In genomic region chr6:82413868-82414267, GRCh38 we compare ENCODE assay signal across 36 cellular contexts. TPM values are rescaled to one million over a fixed set of nuclear protein-coding genes. Genes with fewer than 3 reads are reported as not detected.
"Had no signal": no experiment of that assay in that cellular context is flagged by ENCODE, and none has a peak within 500 bp of the region (broad histone marks: within the 10 kb centered on the region; RNA-seq: fewer than 3 reads in every experiment).

No MANE protein-coding gene starts in this region.

- H3K27me3 ChIP-seq: adrenal gland, ascending aorta, body of pancreas, brain microvascular endothelial cell, breast epithelium, cardiac muscle cell had no signal

- DNase-seq: activated effector memory CD4-positive, alpha-beta T cell treated with anti-CD3 and anti-CD28 coated beads, Interleukin-2, amount 50 U/mL, for 16 hours; activated effector memory CD4-positive, alpha-beta T cell treated with Interleukin-2 at 50 U/mL for 16 hours; activated gamma-delta T cell; activated gamma-delta T cell treated with Interleukin-2 at 50 U/mL for 16 hours; activated naive CD4-positive, alpha-beta T cell; activated naive CD4-positive, alpha-beta T cell treated with anti-CD3 and anti-CD28 coated beads for 36 hours; activated naive CD4-positive, alpha-beta T cell treated with anti-CD3 and anti-CD28 coated beads, Interleukin-2, amount 10 ng/mL, durations not matched to agents 7 days and 5 days; activated naive CD4-positive, alpha-beta T cell treated with anti-CD3 and anti-CD28 coated beads, Interleukin-2, amount 50 U/mL, for 16 hours; activated naive CD4-positive, alpha-beta T cell treated with Interleukin-2 at 50 U/mL for 16 hours; activated naive CD8-positive, alpha-beta T cell treated with anti-CD3 and anti-CD28 coated beads for 36 hours; activated naive CD8-positive, alpha-beta T cell treated with anti-CD3 and anti-CD28 coated beads, Interleukin-2, amount 10 ng/mL, durations not matched to agents 7 days and 5 days; activated naive CD8-positive, alpha-beta T cell treated with anti-CD3 and anti-CD28 coated beads, Interleukin-2, amount 50 U/mL, for 24 hours; activated T-cell treated with anti-CD3 and anti-CD28 coated beads, Interleukin-2, amount 50 U/mL, for 1 hour; activated T-cell treated with anti-CD3 and anti-CD28 coated beads, Interleukin-2, amount 50 U/mL, for 24 hours; activated T-cell treated with anti-CD3 and anti-CD28 coated beads, Interleukin-2, amount 50 U/mL, for 4 hours; activated T-cell treated with anti-CD3 and anti-CD28 coated beads, Interleukin-2, amount 50 U/mL, for 48 hours; activated T-cell treated with anti-CD3 and anti-CD28 coated beads, Interleukin-2, amount 50 U/mL, for 72 hours; adrenal gland; amniotic stem cell; amygdala; anterior cingulate cortex; aorta; body of pancreas; brain microvascular endothelial cell; caudate nucleus; central memory CD4-positive, alpha-beta T cell; cerebellar nuclear complex had no signal

- FAIRE-seq: astrocyte, bronchial epithelial cell had no signal

- ATAC-seq: activated naive CD4-positive, alpha-beta T cell treated with anti-CD3 and anti-CD28 coated beads, Interleukin-2, amount 50 U/mL, for 72 hours; activated naive CD8-positive, alpha-beta T cell treated with anti-CD3 and anti-CD28 coated beads, Interleukin-2, amount 50 U/mL, for 24 hours; activated T-cell treated with anti-CD3 and anti-CD28 coated beads, Interleukin-2, amount 50 U/mL, for 4 hours; activated T-cell treated with anti-CD3 and anti-CD28 coated beads, Interleukin-2, amount 50 U/mL, for 72 hours; activated T-helper 17 cell treated with anti-CD3 and anti-CD28 coated beads, Interleukin-2, amount 50 U/mL, for 72 hours; body of pancreas had no signal

- H3K36me3 ChIP-seq: adrenal gland, ascending aorta, brain microvascular endothelial cell, breast epithelium, cardiac muscle cell had no signal

- H3K4me3 ChIP-seq: adrenal gland, ascending aorta, body of pancreas, breast epithelium, cardiac muscle cell had no signal

- H3K4me1 ChIP-seq: adrenal gland, ascending aorta, body of pancreas, breast epithelium had no signal

- H3K9me3 ChIP-seq: adrenal gland, ascending aorta, body of pancreas, breast epithelium had no signal

- H3K27ac ChIP-seq: adrenal gland, ascending aorta, body of pancreas, brain microvascular endothelial cell, breast epithelium, cardiac muscle cell had no signal

RNA-seq across cellular contexts. Expression of gene TPBG, which starts 50.3 kb away (rescaled TPM):
- total RNA-seq: activated naive CD8-positive, alpha-beta T cell treated with anti-CD3 and anti-CD28 coated beads for 36 hours; activated T-helper 1 cell treated with anti-CD3 and anti-CD28 coated beads, Interleukin-12 subunit alpha, Interleukin-12 subunit beta, Interleukin-2, Interleukin-4 antibody, amounts not matched to agents 30 ng/mL and 10 ng/mL and 1 ng/mL, durations not matched to agents 14 hours and 24 hours and 36 hours; activated T-helper 2 cell treated with anti-CD3 and anti-CD28 coated beads, Interferon-gamma antibody, Interleukin-2, Interleukin-4, amounts not matched to agents 10 μg/mL and 5 μg/mL and 100 μg/mL, durations not matched to agents 14 hours and 24 hours and 36 hours had no signal
